ENCODE assay signal across 8 cellular contexts in the genomic region with DNA sequence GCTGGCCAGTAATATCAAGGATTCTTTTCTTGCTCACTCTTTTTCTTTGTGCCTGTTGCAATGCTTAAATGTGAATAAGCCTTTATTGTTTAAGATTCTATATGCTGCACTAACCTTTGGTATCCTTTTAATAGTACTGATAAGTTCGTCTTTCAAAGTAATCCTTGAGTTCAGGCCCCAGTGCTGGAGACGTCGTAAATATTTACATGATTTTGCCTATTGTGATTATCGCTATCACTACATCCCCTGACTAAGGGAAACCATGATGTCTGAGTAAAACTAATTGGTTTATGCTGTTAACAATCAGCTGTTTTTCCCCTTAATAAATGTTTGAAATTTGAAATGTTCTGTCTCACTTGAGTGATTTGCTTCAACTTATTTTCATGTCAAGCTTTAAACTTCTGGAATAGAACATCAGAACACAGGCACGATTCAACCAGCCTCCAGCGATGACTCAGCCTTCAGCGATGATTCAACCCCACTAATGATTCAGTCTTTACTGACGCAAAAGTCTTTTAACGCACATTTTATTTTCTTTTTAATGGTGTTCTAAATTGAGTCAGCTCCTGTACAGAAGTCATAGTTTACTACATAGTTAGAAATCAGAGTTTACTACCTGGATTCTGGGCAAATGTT. TPM values are rescaled to one million over a fixed set of nuclear protein-coding genes. Genes with fewer than 3 reads are reported as not detected.
DNase-seq lines count a peak whose midpoint lies in the region; TF ChIP-seq lines count a peak whose summit lies in the region.

No MANE protein-coding gene starts in this region.

- TF ChIP-seq CTCF in fibroblast of lung (conservative IDR thresholded peaks at IDR 0.05 in 1 of 2, IDR thresholded peaks at IDR 0.05 in 1 of 2; ENCODE audit: low read depth in 1 of 2, low read length in 2 of 2) = no peak

- no peaks in the 10 kb centered on the region for H3K9me3 ChIP-seq in fibroblast of lung (ENCODE audit: control insufficient read depth, insufficient read depth, low read depth, low read length)

- H3K4me3 ChIP-seq in ACC112 (ENCODE audit: low read depth, low read length) (peak overlapping the region; percentile 64), fibroblast of lung (replicated peaks in 1 of 4; ENCODE audit: control extremely low read depth in 1 of 4, insufficient read depth in 1 of 4, low read depth in 3 of 4, low read length in 4 of 4) (peak overlapping the region in 2 of 4 experiments; percentile 27 to 33), skin epidermis (no peak overlapping the region)

- H3K4me1 ChIP-seq in ACC112 (ENCODE audit: control insufficient read depth, insufficient read depth, low read length, unreplicated experiment) = peaks cover 49% of the 10 kb centered on the region
- peaks cover 6% of the 10 kb centered on the region for H3K4me1 ChIP-seq in fibroblast of lung (ENCODE audit: control insufficient read depth, extremely low read depth, insufficient read depth, low read length)

- H3K27ac ChIP-seq in ACC112 (ENCODE audit: low read depth, low read length) (peak overlapping the region; percentile 97), fibroblast of lung (ENCODE audit: insufficient read depth, low read length) (peak overlapping the region; percentile 75), skin epidermis (peak overlapping the region in 17 of 21 experiments; percentile 0 to 76 (median 61))

- H3K27me3 ChIP-seq in ACC112 (ENCODE audit: insufficient read depth, low read length) (no peaks in the 10 kb centered on the region), fibroblast of lung (ENCODE audit: control insufficient read depth, insufficient read depth, low read length) (no peaks in the 10 kb centered on the region)

- H3K79me2 ChIP-seq in ACC112 (ENCODE audit: control insufficient read depth, insufficient read depth, low read length, unreplicated experiment) = peaks cover 44% of the 10 kb centered on the region
- H3K79me2 ChIP-seq in fibroblast of lung (ENCODE audit: control insufficient read depth, insufficient read depth, low read length) = peaks cover 6% of the 10 kb centered on the region

- H3K9ac ChIP-seq in fibroblast of lung (ENCODE audit: insufficient read depth, low read length) = no peak overlapping the region

- peak overlapping the region; percentile 6 for H3K4me2 ChIP-seq in fibroblast of lung (ENCODE audit: extremely low read depth, insufficient read depth, low read length)

- H4K20me1 ChIP-seq in fibroblast of lung (ENCODE audit: control insufficient read depth, extremely low read depth, insufficient read depth, low read length) = no peaks in the 10 kb centered on the region

- no peak overlapping the region for H2AFZ ChIP-seq in ACC112 (ENCODE audit: low read length, unreplicated experiment)
- no peak overlapping the region for H2AFZ ChIP-seq in fibroblast of lung (ENCODE audit: low read length)

- DNase-seq in LHCN-M2 (ENCODE audit: low read depth) (peak; percentile 89), activated T-cell treated with anti-CD3 and anti-CD28 coated beads for 1 hour (ENCODE audit: low read depth) (peak; percentile 28), fibroblast of lung (ENCODE audit: low read depth in 2 of 2) (peak; percentile 85 to 92), ureter (ENCODE audit: low spot score) (no peak), GOT3 (lab: John Stamatoyannopoulos, UW) (no peak), NCI-H524 treated with DMSO at 0.1 percent for 48 hours (lab: John Stamatoyannopoulos, UW) (no peak)

- H3K36me3 ChIP-seq in ACC112 (ENCODE audit: insufficient read depth, low read length) (peaks cover 34% of the 10 kb centered on the region), fibroblast of lung (ENCODE audit: control insufficient read depth, insufficient read depth, low read length) (no peaks in the 10 kb centered on the region)

RNA-seq across cellular contexts. Expression of a gene that starts 3.9 kb away (rescaled TPM):
- total RNA-seq in LHCN-M2 (2014; rRNA removed) = 44.1 and 46.7 TPM in 2 replicates
- polyA plus RNA-seq in LHCN-M2 (2012) = 44.0 TPM
- total RNA-seq in fibroblast of lung = 69.1 and 77.6 TPM in 2 replicates
- 43.5 and 59.1 TPM in 2 replicates for polyA plus RNA-seq in fibroblast of lung
- 42.8 and 56.1 TPM in 2 replicates for polyA plus RNA-seq in fibroblast of lung (2012)
- polyA minus RNA-seq in fibroblast of lung (ENCODE audit: low replicate concordance) = 6.3 and 8.0 TPM in 2 replicates
- total RNA-seq in ureter = 29.2 TPM

RNA-seq across cellular contexts. Expression of a gene that starts 20.1 kb away (rescaled TPM):
- total RNA-seq in LHCN-M2 (2014; rRNA removed) (23.5 and 23.8 TPM in 2 replicates), fibroblast of lung (12.8 and 13.0 TPM in 2 replicates), ureter (26.5 TPM)
- 4.3 TPM for polyA plus RNA-seq in LHCN-M2 (2012)
- 14.2 and 15.7 TPM in 2 replicates for polyA plus RNA-seq in fibroblast of lung
- polyA plus RNA-seq in fibroblast of lung (2012) = 8.4 and 11.4 TPM in 2 replicates
- 0.12 and 0.41 TPM in 2 replicates for polyA minus RNA-seq in fibroblast of lung (ENCODE audit: low replicate concordance)

Comparison
In these comparisons a context has a peak if more than half of its experiments do, and no peak if none do; other contexts are left out.
1. DNase-seq: peak in LHCN-M2 (single experiment), activated T-cell treated with anti-CD3 and anti-CD28 coated beads for 1 hour (single experiment) and fibroblast of lung (2 of 2); none in ureter (single experiment), GOT3 (single experiment) and NCI-H524 treated with DMSO at 0.1 percent for 48 hours (single experiment).
2. Peak in every context shown above with its lines, with median percentiles within 50 percentile points of each other: H3K27ac ChIP-seq.